Comparison of ENCODE assay signal across 17 cellular contexts in the genomic region with DNA sequence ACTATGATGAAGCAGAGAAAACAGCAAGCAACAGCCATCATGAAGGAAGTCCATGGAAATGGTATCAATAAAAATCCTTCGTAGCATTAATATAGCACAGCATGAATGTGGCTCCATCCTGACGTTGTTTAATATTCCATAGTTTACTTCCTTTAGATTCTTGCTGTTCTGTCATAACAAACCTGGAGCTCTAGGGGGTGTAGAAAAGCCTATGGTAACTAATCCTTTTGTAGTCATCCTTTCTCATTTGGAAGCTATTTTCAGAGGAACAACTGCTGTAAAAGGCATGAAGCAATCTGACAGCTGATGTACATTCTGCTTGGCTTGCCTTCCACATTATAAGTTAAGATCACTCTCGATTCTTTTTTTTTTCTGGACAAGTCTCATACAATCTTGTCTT. TPM values are rescaled to one million over a fixed set of nuclear protein-coding genes. Genes with fewer than 3 reads are reported as not detected.
A peak's percentile ranks its signal among the peaks of the same experiment; 100 is the strongest.
DNase-seq lines count a peak whose midpoint lies in the region; ATAC-seq, FAIRE-seq and TF ChIP-seq lines count a peak whose summit lies in the region.
"Had no signal": no experiment of that assay in that cellular context is flagged by ENCODE, and none has a peak within 500 bp of the region (broad histone marks: within the 10 kb centered on the region; RNA-seq: fewer than 3 reads in every experiment).

No MANE protein-coding gene starts in this region.

- no peak overlapping the region for H3K4me3 ChIP-seq in astrocyte (ENCODE audit: insufficient read depth, low read depth, low read length)
- peak overlapping the region; percentile 60 to 68 (median 68) for H3K4me3 ChIP-seq in skeletal muscle tissue (ENCODE audit: low read length in 3 of 3)
- no peak overlapping the region for H3K4me3 ChIP-seq in lower leg skin (ENCODE audit: low read depth, poor library complexity, severe bottlenecking)
- H3K4me3 ChIP-seq: HAP-1, stomach had no signal

- no peaks in the 10 kb centered on the region for H3K9me3 ChIP-seq in astrocyte (ENCODE audit: insufficient read depth, low read depth, low read length)
- H3K9me3 ChIP-seq in skeletal muscle tissue (ENCODE audit: control insufficient read depth in 3 of 3, low read length in 3 of 3), result no peaks in the 10 kb centered on the region
- H3K9me3 ChIP-seq: HAP-1, stomach had no signal

- H2AFZ ChIP-seq in astrocyte (ENCODE audit: low read depth, low read length), result no peak overlapping the region

- H3K9ac ChIP-seq in astrocyte (ENCODE audit: low read length) (no peak overlapping the region), skeletal muscle tissue (ENCODE audit: low read depth in 1 of 3, low read length in 3 of 3) (peak overlapping the region; percentile 44 to 76 (median 74))

- H3K36me3 ChIP-seq in astrocyte (ENCODE audit: insufficient read depth, low read length) (no peaks in the 10 kb centered on the region), skeletal muscle tissue (ENCODE audit: control insufficient read depth in 3 of 3, insufficient read depth in 3 of 3, low read length in 3 of 3) (no peaks in the 10 kb centered on the region)
- H3K36me3 ChIP-seq: HAP-1, stomach had no signal

- H3K27ac ChIP-seq in astrocyte (ENCODE audit: low read depth, low read length), result no peak overlapping the region
- peak overlapping the region; percentile 92 for H3K27ac ChIP-seq in skeletal muscle tissue (ENCODE audit: low read depth, low read length)
- H3K27ac ChIP-seq: C4-2B, stomach had no signal

- TF ChIP-seq CTCF in astrocyte (IDR thresholded peaks at IDR 0.05; ENCODE audit: insufficient read depth, low read depth, low read length), result no peak
- no peak for TF ChIP-seq CTCF in lower leg skin (IDR thresholded peaks at IDR 0.05)

- no peaks in the 10 kb centered on the region for H3K9me3 Mint-ChIP-seq in astrocyte (ENCODE audit: unreplicated experiment)
- H3K9me3 Mint-ChIP-seq: activated CD4-positive, alpha-beta T cell treated with anti-CD3 and anti-CD28 coated beads, Interleukin-2, amount 10 ng/mL, durations not matched to agents 7 days and 5 days; activated T-helper 1 cell treated with anti-CD3 and anti-CD28 coated beads, Interleukin-12 subunit alpha, Interleukin-12 subunit beta, Interleukin-2, Interleukin-4 antibody, amounts not matched to agents 30 ng/mL and 10 ng/mL and 1 ng/mL, durations not matched to agents 14 hours and 24 hours and 36 hours had no signal

- peaks cover 12% of the 10 kb centered on the region for H3K4me1 Mint-ChIP-seq in astrocyte (ENCODE audit: low read depth, unreplicated experiment)

- WGBS in lower leg skin, 2 donors, result 75 to 78% methylated on average over 3 of the region's 3 CpGs

- no peaks in the 10 kb centered on the region for H3K79me2 ChIP-seq in astrocyte (ENCODE audit: insufficient read depth, low read length)

- FAIRE-seq in astrocyte (lab: Jason Lieb, UNC) (peak; percentile 17), GM12891 (lab: Jason Lieb, UNC) (no peak)

- no peak for TF ChIP-seq POLR2A in lower leg skin (IDR thresholded peaks at IDR 0.05)
- no peak for TF ChIP-seq POLR2A in GM12891 (IDR thresholded peaks at IDR 0.05; ENCODE audit: low read depth, low read length)

- no peaks in the 10 kb centered on the region for H3K27me3 Mint-ChIP-seq in astrocyte (ENCODE audit: low read depth, unreplicated experiment)

- no peaks in the 10 kb centered on the region for H4K20me1 ChIP-seq in astrocyte (ENCODE audit: insufficient read depth, low read length)

- intact Hi-C loops in left ventricle myocardium superior (cut with micrococcal nuclease), result no loop called here
- intact Hi-C loops in lower leg skin (cut with DNase I; ENCODE audit: low total_unique reads), result no loop called here

- DNase-seq in NCI-H69 (lab: John Stamatoyannopoulos, UW) (peak; percentile 15), astrocyte (ENCODE audit: low read depth) (no peak), left ventricle myocardium superior (no peak), lower leg skin (ENCODE audit: low spot score in 2 of 2) (no peak), GM12891 (ENCODE audit: insufficient read length, low spot score) (no peak)
- DNase-seq: activated CD4-positive, alpha-beta T cell treated with anti-CD3 and anti-CD28 coated beads, Interleukin-2, amount 10 ng/mL, durations not matched to agents 7 days and 5 days; amygdala; DMS79 treated with DMSO at 0.1 percent for 48 hours; NCI-H2029 treated with DMSO at 0.1 percent for 48 hours; NCI-H774; stimulated activated CD4-positive, alpha-beta T cell treated with anti-CD3 and anti-CD28 coated beads, Interleukin-12 subunit alpha, Interleukin-12 subunit beta, amount 100 ng/mL, for 4 hours; stomach had no signal

- H3K4me3 Mint-ChIP-seq in astrocyte (ENCODE audit: unreplicated experiment), result no peak overlapping the region
- H3K4me3 Mint-ChIP-seq: activated CD4-positive, alpha-beta T cell treated with anti-CD3 and anti-CD28 coated beads, Interleukin-2, amount 10 ng/mL, durations not matched to agents 7 days and 5 days; activated T-helper 1 cell treated with anti-CD3 and anti-CD28 coated beads, Interleukin-12 subunit alpha, Interleukin-12 subunit beta, Interleukin-2, Interleukin-4 antibody, amounts not matched to agents 30 ng/mL and 10 ng/mL and 1 ng/mL, durations not matched to agents 14 hours and 24 hours and 36 hours had no signal

- no peaks in the 10 kb centered on the region for H3K4me1 ChIP-seq in astrocyte (ENCODE audit: insufficient read depth, low read length)
- H3K4me1 ChIP-seq in skeletal muscle tissue (ENCODE audit: control insufficient read depth in 3 of 3, insufficient read depth in 3 of 3, low read length in 3 of 3), result peaks cover under 1 to 11% (median 5%) of the 10 kb centered on the region in 3 donors
- H3K4me1 ChIP-seq: HAP-1 had no signal

- H3K36me3 Mint-ChIP-seq in astrocyte (ENCODE audit: low read depth, unreplicated experiment), result no peaks in the 10 kb centered on the region

- H3K4me2 ChIP-seq in astrocyte (ENCODE audit: low read length), result no peak overlapping the region

- peak; percentile 59 for ATAC-seq in left ventricle myocardium superior
- no peak for ATAC-seq in GM19395 (IDR thresholded peaks at IDR 0.05; ENCODE audit: unreplicated experiment)

- H3K27ac Mint-ChIP-seq in astrocyte (ENCODE audit: unreplicated experiment), result no peak overlapping the region
- H3K27ac Mint-ChIP-seq: activated CD4-positive, alpha-beta T cell treated with anti-CD3 and anti-CD28 coated beads, Interleukin-2, amount 10 ng/mL, durations not matched to agents 7 days and 5 days; activated T-helper 1 cell treated with anti-CD3 and anti-CD28 coated beads, Interleukin-12 subunit alpha, Interleukin-12 subunit beta, Interleukin-2, Interleukin-4 antibody, amounts not matched to agents 30 ng/mL and 10 ng/mL and 1 ng/mL, durations not matched to agents 14 hours and 24 hours and 36 hours had no signal

- H3K27me3 ChIP-seq in astrocyte (ENCODE audit: insufficient read depth, low read length) (no peaks in the 10 kb centered on the region), skeletal muscle tissue (ENCODE audit: control insufficient read depth in 3 of 3, insufficient read depth in 3 of 3, low read length in 3 of 3) (no peaks in the 10 kb centered on the region)
- H3K27me3 ChIP-seq: stomach had no signal

TF ChIP-seq in GM12891, 5 proteins besides CTCF, POLR2A, EP300 and RAD21:
- TF ChIP-seq SPI1 (IDR thresholded peaks at IDR 0.05; ENCODE audit: low read depth, low read length), result no peak
- no peak for TF ChIP-seq TAF1 (IDR thresholded peaks at IDR 0.05; ENCODE audit: low read depth, low read length)
- TF ChIP-seq POLR2AphosphoS5 (IDR thresholded peaks at IDR 0.05; ENCODE audit: low read depth, low read length), result no peak
- no peak for TF ChIP-seq POU2F2 (IDR thresholded peaks at IDR 0.05; ENCODE audit: low read depth, low read length)

RNA-seq across cellular contexts. Expression of a gene that starts 0.9 kb away (rescaled TPM):
- total RNA-seq in astrocyte (0.24 and 1.1 TPM in 2 replicates), left ventricle myocardium superior (792 TPM), skeletal muscle tissue (94.5 TPM), lower leg skin (not detected)
- not detected for polyA plus RNA-seq in GM12891 (2012; ENCODE audit: low read depth, missing spikeins)
- total RNA-seq: activated CD4-positive, alpha-beta T cell treated with anti-CD3 and anti-CD28 coated beads, Interleukin-2, amount 10 ng/mL, durations not matched to agents 7 days and 5 days; activated T-helper 1 cell treated with anti-CD3 and anti-CD28 coated beads, Interleukin-12 subunit alpha, Interleukin-12 subunit beta, Interleukin-2, Interleukin-4 antibody, amounts not matched to agents 30 ng/mL and 10 ng/mL and 1 ng/mL, durations not matched to agents 14 hours and 24 hours and 36 hours had no signal

Comparison
In these comparisons a context has a peak if more than half of its experiments do, and no peak if none do; other contexts are left out.
1. H3K4me3 ChIP-seq: peak in skeletal muscle tissue (3 of 3); none in astrocyte (single experiment) and lower leg skin (single experiment).
2. RNA of a gene that starts 0.9 kb away (total RNA-seq): 792 TPM in left ventricle myocardium superior (single experiment) and 94.5 TPM in skeletal muscle tissue (single experiment); 0.24 to 1.1 TPM in astrocyte and not detected in lower leg skin; every median in the first group is over 10 times any median in the second.